16 cellular contexts compared by ENCODE assay signal in the genomic region with DNA sequence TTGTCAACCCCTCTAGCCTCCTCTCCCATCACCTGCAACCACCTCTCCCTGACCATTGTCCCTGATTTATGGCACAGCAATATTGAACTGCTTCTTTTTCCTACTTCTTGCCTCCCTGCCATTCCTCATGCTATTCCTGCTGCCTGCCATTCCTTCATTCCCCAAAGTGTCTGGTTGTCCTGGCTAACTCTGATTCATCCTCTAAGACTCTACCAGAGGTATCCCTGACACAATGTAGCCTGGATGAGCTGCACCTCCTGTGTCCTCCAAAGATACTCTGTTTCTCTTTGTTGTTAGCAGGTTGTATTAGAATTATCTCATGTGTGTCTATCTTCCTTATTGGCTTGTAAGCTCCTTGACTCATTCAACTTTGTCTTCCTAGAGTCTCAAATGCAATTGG. TPM values are rescaled to one million over a fixed set of nuclear protein-coding genes. Genes with fewer than 3 reads are reported as not detected.
DNase-seq lines count a peak whose midpoint lies in the region; ATAC-seq and TF ChIP-seq lines count a peak whose summit lies in the region.
"Had no signal": no experiment of that assay in that cellular context is flagged by ENCODE, and none has a peak within 500 bp of the region (broad histone marks: within the 10 kb centered on the region; RNA-seq: fewer than 3 reads in every experiment).

No MANE protein-coding gene starts in this region.

- peak overlapping the region; percentile 36 for H3K27ac Mint-ChIP-seq in MCF 10A (ENCODE audit: low read depth, unreplicated experiment)
- H3K27ac Mint-ChIP-seq: CD4-positive, alpha-beta T cell; H9 had no signal

- H3K27me3 Mint-ChIP-seq in MCF 10A (ENCODE audit: insufficient read depth, unreplicated experiment), result no peaks in the 10 kb centered on the region

- H3K27ac ChIP-seq in breast epithelium, result no peak overlapping the region
- peak overlapping the region; percentile 21 for H3K27ac ChIP-seq in epithelial cell of prostate
- H3K27ac ChIP-seq: 22Rv1, A549, C4-2B had no signal

- H3K27me3 ChIP-seq in breast epithelium, result no peaks in the 10 kb centered on the region

- POLR2A ChIA-PET in MCF 10A (lab: Yijun Ruan, JAX), result no interaction called here

- no peaks in the 10 kb centered on the region for H3K36me3 ChIP-seq in breast epithelium

- no peak overlapping the region for H3K4me3 Mint-ChIP-seq in MCF 10A (ENCODE audit: unreplicated experiment)
- H3K4me3 Mint-ChIP-seq: CD4-positive, alpha-beta T cell; H9 had no signal

- no TSS peak for BruUV-seq in MCF 10A (replicated peaks; lab: Mats Ljungman, UMichigan)

- H3K9me3 ChIP-seq in breast epithelium, result no peaks in the 10 kb centered on the region

- H3K4me3 ChIP-seq in breast epithelium, result no peak overlapping the region
- H3K4me3 ChIP-seq: A549 had no signal

- intact Hi-C loops in MCF 10A (cut with micrococcal nuclease) (no loop called here), breast epithelium (cut with DNase I; ENCODE audit: low total_unique reads) (no loop called here)

- TF ChIP-seq CTCF in MCF 10A (IDR thresholded peaks at IDR 0.05; ENCODE audit: unreplicated experiment) (no peak), breast epithelium (IDR thresholded peaks at IDR 0.05) (no peak)

- H3K9me3 Mint-ChIP-seq in MCF 10A (ENCODE audit: unreplicated experiment), result peaks cover 8% of the 10 kb centered on the region

- no peak for ATAC-seq in GM21381 (IDR thresholded peaks at IDR 0.05; ENCODE audit: unreplicated experiment)
- ATAC-seq: A549, HepG2 had no signal

- DNase-seq in MCF 10A (ENCODE audit: unreplicated experiment) (no peak), breast epithelium (ENCODE audit: low spot score in 2 of 2) (no peak), epithelial cell of prostate (ENCODE audit: low read depth, low spot score) (no peak), kidney tubule cell (ENCODE audit: low spot score) (peak; percentile 58), hypothalamus (lab: John Stamatoyannopoulos, UW) (no peak), KG1 (lab: John Stamatoyannopoulos, UW) (no peak)
- DNase-seq: AML-193; Caco-2; CD4-positive, alpha-beta T cell; GOT3; H9 had no signal

- CTCF ChIA-PET in MCF 10A (lab: Yijun Ruan, JAX), result interaction anchor here (0.5 to 0.8 kb wide), 2 partner anchors 15 to 205 kb away, joined by 3 to 4 read pairs; no protein-coding TSS in a partner anchor

- peaks cover 37% of the 10 kb centered on the region for H3K4me1 Mint-ChIP-seq in MCF 10A (ENCODE audit: insufficient read depth, unreplicated experiment)

- no peaks in the 10 kb centered on the region for H3K4me1 ChIP-seq in breast epithelium
- H3K4me1 ChIP-seq: A549 had no signal

- peaks cover 6% of the 10 kb centered on the region for H3K36me3 Mint-ChIP-seq in MCF 10A (ENCODE audit: insufficient read depth, unreplicated experiment)

- no peak for TF ChIP-seq POLR2A in breast epithelium (IDR thresholded peaks at IDR 0.05)

RNA-seq across cellular contexts. Expression of gene PTPN3, which starts 53.5 kb away (rescaled TPM):
- total RNA-seq in MCF 10A (2022) (6.3 and 6.9 TPM in 2 replicates), breast epithelium (10 to 100 TPM in 2 of 3 donors, 1 to 10 TPM in 1; 4.2 to 21.2 (median 14.4) TPM)
- total RNA-seq: CD4-positive, alpha-beta T cell had no signal
